In the genomic region with DNA sequence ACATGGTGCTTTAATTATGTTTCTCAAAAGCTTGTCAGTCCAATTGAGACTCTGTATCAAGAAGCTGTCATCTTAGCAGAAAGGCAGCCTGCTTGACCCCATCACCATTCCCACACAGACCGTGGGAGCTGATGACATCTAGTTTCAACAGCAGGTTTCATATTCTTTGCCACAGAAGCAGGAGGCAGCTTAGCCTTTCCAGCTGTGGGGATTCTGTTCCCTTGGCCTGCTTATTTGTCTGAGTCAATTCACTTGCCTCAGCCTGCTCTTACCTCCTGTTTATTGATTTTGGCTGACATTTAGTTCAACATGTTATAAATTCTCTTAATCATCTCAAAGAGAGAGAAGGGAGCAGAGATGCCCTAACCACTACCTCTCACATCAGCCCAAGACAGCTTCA, we compare ENCODE assay signal across 14 cellular contexts.
"Had no signal": no experiment of that assay in that cellular context is flagged by ENCODE, and none has a peak within 500 bp of the region (broad histone marks: within the 10 kb centered on the region; RNA-seq: fewer than 3 reads in every experiment).

No MANE protein-coding gene starts in this region.

- H3K27me3 Mint-ChIP-seq: activated B cell treated with CpG ODN at 0.5 μM for 24 hours; activated CD4-positive, alpha-beta T cell treated with anti-CD3 and anti-CD28 coated beads, Interleukin-2, amount 10 ng/mL, durations not matched to agents 7 days and 5 days; activated naive CD4-positive, alpha-beta T cell treated with anti-CD3 and anti-CD28 coated beads, Interleukin-2, amount 50 U/mL, for 24 hours had no signal

- ATAC-seq: gastrocnemius medialis had no signal

- H3K4me3 ChIP-seq: breast epithelium, gastrocnemius medialis, heart right ventricle, ovary, skin epidermis, stomach, thoracic aorta had no signal

- FAIRE-seq: kidney, TTC549 had no signal

- H3K4me1 Mint-ChIP-seq: activated B cell treated with CpG ODN at 0.5 μM for 24 hours; activated CD4-positive, alpha-beta T cell treated with anti-CD3 and anti-CD28 coated beads, Interleukin-2, amount 10 ng/mL, durations not matched to agents 7 days and 5 days; activated naive CD4-positive, alpha-beta T cell treated with anti-CD3 and anti-CD28 coated beads, Interleukin-2, amount 50 U/mL, for 24 hours had no signal

- H3K4me3 Mint-ChIP-seq: activated B cell treated with CpG ODN at 0.5 μM for 24 hours; activated CD4-positive, alpha-beta T cell treated with anti-CD3 and anti-CD28 coated beads, Interleukin-2, amount 10 ng/mL, durations not matched to agents 7 days and 5 days; activated naive CD4-positive, alpha-beta T cell treated with anti-CD3 and anti-CD28 coated beads, Interleukin-2, amount 50 U/mL, for 24 hours had no signal

- H3K27me3 ChIP-seq: breast epithelium, gastrocnemius medialis, heart right ventricle, ovary, stomach had no signal

- DNase-seq: activated B cell treated with CpG ODN at 0.5 μM for 24 hours; activated CD4-positive, alpha-beta T cell treated with anti-CD3 and anti-CD28 coated beads, Interleukin-2, amount 10 ng/mL, durations not matched to agents 7 days and 5 days; amniotic stem cell; gastrocnemius medialis; heart right ventricle; kidney; ovary; stomach; T-helper 2 cell had no signal

- H3K27ac Mint-ChIP-seq: activated B cell treated with CpG ODN at 0.5 μM for 24 hours; activated CD4-positive, alpha-beta T cell treated with anti-CD3 and anti-CD28 coated beads, Interleukin-2, amount 10 ng/mL, durations not matched to agents 7 days and 5 days; activated naive CD4-positive, alpha-beta T cell treated with anti-CD3 and anti-CD28 coated beads, Interleukin-2, amount 50 U/mL, for 24 hours had no signal

- H3K36me3 Mint-ChIP-seq: activated naive CD4-positive, alpha-beta T cell treated with anti-CD3 and anti-CD28 coated beads, Interleukin-2, amount 50 U/mL, for 24 hours had no signal

- H3K9me3 Mint-ChIP-seq: activated B cell treated with CpG ODN at 0.5 μM for 24 hours; activated CD4-positive, alpha-beta T cell treated with anti-CD3 and anti-CD28 coated beads, Interleukin-2, amount 10 ng/mL, durations not matched to agents 7 days and 5 days; activated naive CD4-positive, alpha-beta T cell treated with anti-CD3 and anti-CD28 coated beads, Interleukin-2, amount 50 U/mL, for 24 hours had no signal

- H3K36me3 ChIP-seq: breast epithelium, gastrocnemius medialis, heart right ventricle, ovary, stomach, thoracic aorta had no signal
